Comparison of ENCODE assay signal across 20 cellular contexts in the genomic region with DNA sequence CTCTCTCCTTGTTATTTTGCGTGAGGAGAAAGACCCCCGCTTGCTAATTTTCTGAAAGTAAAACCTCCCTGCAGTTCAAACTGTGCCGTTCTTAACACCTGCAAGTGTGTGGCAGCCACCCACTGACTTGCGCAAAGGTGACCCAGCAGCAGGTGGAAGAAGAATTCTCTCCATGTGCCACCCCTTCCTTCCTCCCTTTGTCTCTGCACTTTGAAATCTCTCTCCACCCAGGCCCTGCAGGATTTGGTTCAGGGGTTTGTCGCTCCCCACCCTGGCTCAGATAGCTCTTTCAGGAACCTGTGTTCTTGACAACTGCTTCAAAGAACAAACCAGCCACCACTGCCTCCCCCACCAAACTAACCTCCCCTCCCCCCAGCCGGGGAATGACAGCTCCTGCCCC. TPM values are rescaled to one million over a fixed set of nuclear protein-coding genes. Genes with fewer than 3 reads are reported as not detected.
DNase-seq lines count a peak whose midpoint lies in the region; ATAC-seq and TF ChIP-seq lines count a peak whose summit lies in the region.
"Had no signal": no experiment of that assay in that cellular context is flagged by ENCODE, and none has a peak within 500 bp of the region (broad histone marks: within the 10 kb centered on the region; RNA-seq: fewer than 3 reads in every experiment).

No MANE protein-coding gene starts in this region.

- H3K9me3 ChIP-seq in colonic mucosa (no peaks in the 10 kb centered on the region), breast epithelium (peaks cover 0 to 3% of the 10 kb centered on the region in 2 donors)
- H3K9me3 ChIP-seq: A549, MG63 had no signal

- peaks cover 21% of the 10 kb centered on the region for H3K36me3 Mint-ChIP-seq in activated naive CD8-positive, alpha-beta T cell
- peaks cover 10% of the 10 kb centered on the region for H3K36me3 Mint-ChIP-seq in activated naive CD8-positive, alpha-beta T cell treated with anti-CD3 and anti-CD28 coated beads, Interleukin-2, amount 50 U/mL, for 24 hours (ENCODE audit: low read depth)
- no peaks in the 10 kb centered on the region for H3K36me3 Mint-ChIP-seq in GM23338 (ENCODE audit: low read depth)
- peaks cover 8 to 52% (median 25%) of the 10 kb centered on the region in 3 donors for H3K36me3 Mint-ChIP-seq in naive thymus-derived CD8-positive, alpha-beta T cell

- H3K4me1 ChIP-seq in GM23338 (ENCODE audit: insufficient read depth) (peaks cover 24% of the 10 kb centered on the region), colonic mucosa (no peaks in the 10 kb centered on the region), breast epithelium (no peaks in the 10 kb centered on the region)
- H3K4me1 ChIP-seq: A549, SJCRH30 had no signal

- H4K20me1 ChIP-seq in GM23338 (replicated peaks; ENCODE audit: insufficient read depth): no peaks in the 10 kb centered on the region

- no peak overlapping the region for H3K4me3 Mint-ChIP-seq in activated naive CD8-positive, alpha-beta T cell
- no peak overlapping the region for H3K4me3 Mint-ChIP-seq in activated naive CD8-positive, alpha-beta T cell treated with anti-CD3 and anti-CD28 coated beads, Interleukin-2, amount 50 U/mL, for 24 hours
- no peak overlapping the region for H3K4me3 Mint-ChIP-seq in GM23338
- peak overlapping the region in 4 of 10 donors; percentile 11 to 51 (median 37) for H3K4me3 Mint-ChIP-seq in naive thymus-derived CD8-positive, alpha-beta T cell

- no peaks in the 10 kb centered on the region for H3K27me3 Mint-ChIP-seq in activated naive CD8-positive, alpha-beta T cell
- no peaks in the 10 kb centered on the region for H3K27me3 Mint-ChIP-seq in activated naive CD8-positive, alpha-beta T cell treated with anti-CD3 and anti-CD28 coated beads, Interleukin-2, amount 50 U/mL, for 24 hours
- H3K27me3 Mint-ChIP-seq in GM23338 (ENCODE audit: insufficient read depth, low read depth, poor library complexity): peaks cover 17% of the 10 kb centered on the region
- H3K27me3 Mint-ChIP-seq in naive thymus-derived CD8-positive, alpha-beta T cell: no peaks in the 10 kb centered on the region

- TF ChIP-seq CTCF in GM23338 (conservative IDR thresholded peaks at IDR 0.05; ENCODE audit: low read depth in 2 of 2) (no peak), colonic mucosa (IDR thresholded peaks at IDR 0.05) (no peak), breast epithelium (IDR thresholded peaks at IDR 0.05) (no peak), GM10266 (IDR thresholded peaks at IDR 0.05; ENCODE audit: control insufficient read depth, insufficient read depth, low read depth, missing control alignments) (no peak)

- H3K27ac Mint-ChIP-seq in activated naive CD8-positive, alpha-beta T cell: peak overlapping the region; percentile 17
- no peak overlapping the region for H3K27ac Mint-ChIP-seq in activated naive CD8-positive, alpha-beta T cell treated with anti-CD3 and anti-CD28 coated beads, Interleukin-2, amount 50 U/mL, for 24 hours
- peak overlapping the region; percentile 3; the same call in 1 of the 2 replicates for H3K27ac Mint-ChIP-seq in GM23338
- peak overlapping the region; percentile 67 to 90 (median 80) for H3K27ac Mint-ChIP-seq in naive thymus-derived CD8-positive, alpha-beta T cell

- TF ChIP-seq POLR2A in breast epithelium (IDR thresholded peaks at IDR 0.05): no peak

- DNase-seq in activated naive CD8-positive, alpha-beta T cell treated with anti-CD3 and anti-CD28 coated beads, Interleukin-2, amount 50 U/mL, for 24 hours: no peak
- DNase-seq in GM23338 (ENCODE audit: low spot score): no peak
- DNase-seq in colonic mucosa: peak; percentile 15
- peak in 4 of 10 donors; percentile 14 to 32 (median 22) for DNase-seq in naive thymus-derived CD8-positive, alpha-beta T cell
- DNase-seq in breast epithelium (ENCODE audit: low spot score in 2 of 2): no peak
- no peak for DNase-seq in GM10266 (ENCODE audit: extremely low spot score)
- DNase-seq: DMS79, GOT3, MG63, NCI-H1092, NCI-H146, NCI-H2081, NCI-H748 treated with DMSO at 0.1 percent for 48 hours, OCI-M1, SJCRH30 had no signal

- H3K4me2 ChIP-seq in GM23338: peak overlapping the region; percentile 38; the same call in 1 of the 2 replicates
- H3K4me2 ChIP-seq: A549 had no signal

- peaks cover 32% of the 10 kb centered on the region for H3K4me1 Mint-ChIP-seq in activated naive CD8-positive, alpha-beta T cell (ENCODE audit: low read depth)
- H3K4me1 Mint-ChIP-seq in activated naive CD8-positive, alpha-beta T cell treated with anti-CD3 and anti-CD28 coated beads, Interleukin-2, amount 50 U/mL, for 24 hours: peaks cover 25% of the 10 kb centered on the region
- peaks cover 36% of the 10 kb centered on the region for H3K4me1 Mint-ChIP-seq in GM23338
- H3K4me1 Mint-ChIP-seq in naive thymus-derived CD8-positive, alpha-beta T cell: peaks cover 15 to 47% (median 38%) of the 10 kb centered on the region in 4 donors

- H3K9me3 Mint-ChIP-seq in activated naive CD8-positive, alpha-beta T cell (ENCODE audit: low read depth): peaks cover 6% of the 10 kb centered on the region
- peaks cover 1% of the 10 kb centered on the region for H3K9me3 Mint-ChIP-seq in activated naive CD8-positive, alpha-beta T cell treated with anti-CD3 and anti-CD28 coated beads, Interleukin-2, amount 50 U/mL, for 24 hours
- no peaks in the 10 kb centered on the region; the same call in 2 of the 3 replicates for H3K9me3 Mint-ChIP-seq in GM23338
- peaks cover 0 to 9% (median 5%) of the 10 kb centered on the region in 9 donors for H3K9me3 Mint-ChIP-seq in naive thymus-derived CD8-positive, alpha-beta T cell

- H3K27ac ChIP-seq in GM23338 (ENCODE audit: low read depth): no peak overlapping the region
- H3K27ac ChIP-seq in colonic mucosa: no peak overlapping the region
- H3K27ac ChIP-seq in breast epithelium: no peak overlapping the region
- H3K27ac ChIP-seq: A549, SJCRH30 had no signal

- no peak overlapping the region for H3K9ac ChIP-seq in colonic mucosa (ENCODE audit: low read depth in 2 of 2, low read length in 2 of 2)

- POLR2A ChIA-PET in naive thymus-derived CD8-positive, alpha-beta T cell (lab: Charles Lee): interaction anchor here (1.0 to 2.0 kb wide), 3 partner anchors 40 to 173 kb away, joined by 3 to 13 read pairs (median 9); partner anchors contain the start of gene ATP5F1E

- ATAC-seq in activated naive CD8-positive, alpha-beta T cell treated with anti-CD3 and anti-CD28 coated beads, Interleukin-2, amount 50 U/mL, for 24 hours: no peak
- no peak for ATAC-seq in GM23338
- ATAC-seq in naive thymus-derived CD8-positive, alpha-beta T cell: peak in 1 of 2 donors; percentile 45
- ATAC-seq in GM18858 (IDR thresholded peaks at IDR 0.05; ENCODE audit: unreplicated experiment): no peak
- ATAC-seq: A549, HepG2 had no signal

- H3K36me3 ChIP-seq in GM23338 (ENCODE audit: insufficient read depth): no peaks in the 10 kb centered on the region
- H3K36me3 ChIP-seq in colonic mucosa: no peaks in the 10 kb centered on the region
- H3K36me3 ChIP-seq in breast epithelium: peaks cover 1% of the 10 kb centered on the region
- H3K36me3 ChIP-seq: MG63, SJCRH30 had no signal

- H3F3A ChIP-seq in GM23338 (replicated peaks; ENCODE audit: low read depth): no peaks in the 10 kb centered on the region

- H3K4me3 ChIP-seq in GM23338 (no peak overlapping the region), colonic mucosa (no peak overlapping the region), breast epithelium (no peak overlapping the region)
- H3K4me3 ChIP-seq: A549, MG63, SJCRH30 had no signal

- H2AFZ ChIP-seq in GM23338: peak overlapping the region; percentile 76

- H3K9me2 ChIP-seq in GM23338 (ENCODE audit: insufficient read depth): peaks cover 5% of the 10 kb centered on the region; the same call in 1 of the 2 replicates

- H3K79me2 ChIP-seq in GM23338 (replicated peaks; ENCODE audit: insufficient read depth): no peaks in the 10 kb centered on the region

- no peaks in the 10 kb centered on the region for H3K27me3 ChIP-seq in GM23338 (ENCODE audit: insufficient read depth)
- H3K27me3 ChIP-seq in colonic mucosa: no peaks in the 10 kb centered on the region
- H3K27me3 ChIP-seq in breast epithelium: peaks cover 0 to 12% of the 10 kb centered on the region in 2 donors
- H3K27me3 ChIP-seq: SJCRH30 had no signal

- intact Hi-C loops in colonic mucosa (cut with DNase I) (loop anchor here (5.0 kb wide), 1 partner anchor 118 kb away; no protein-coding TSS in a partner anchor), breast epithelium (cut with DNase I; ENCODE audit: low total_unique reads) (no loop called here)

TF ChIP-seq in GM23338, 12 proteins besides CTCF, POLR2A, EP300 and RAD21 (continues in another document):
- TF ChIP-seq ZNF114 (CRISPR knock-in tag; IDR thresholded peaks at IDR 0.05): no peak
- TF ChIP-seq STAT1 (IDR thresholded peaks at IDR 0.05; ENCODE audit: unreplicated experiment): no peak
- TF ChIP-seq EZH2phosphoT487 (IDR thresholded peaks at IDR 0.05; ENCODE audit: unreplicated experiment): no peak
- TF ChIP-seq, protein P1, sequence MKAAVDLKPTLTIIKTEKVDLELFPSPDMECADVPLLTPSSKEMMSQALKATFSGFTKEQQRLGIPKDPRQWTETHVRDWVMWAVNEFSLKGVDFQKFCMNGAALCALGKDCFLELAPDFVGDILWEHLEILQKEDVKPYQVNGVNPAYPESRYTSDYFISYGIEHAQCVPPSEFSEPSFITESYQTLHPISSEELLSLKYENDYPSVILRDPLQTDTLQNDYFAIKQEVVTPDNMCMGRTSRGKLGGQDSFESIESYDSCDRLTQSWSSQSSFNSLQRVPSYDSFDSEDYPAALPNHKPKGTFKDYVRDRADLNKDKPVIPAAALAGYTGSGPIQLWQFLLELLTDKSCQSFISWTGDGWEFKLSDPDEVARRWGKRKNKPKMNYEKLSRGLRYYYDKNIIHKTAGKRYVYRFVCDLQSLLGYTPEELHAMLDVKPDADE (IDR thresholded peaks at IDR 0.05): no peak
- no peak for TF ChIP-seq JUNB (IDR thresholded peaks at IDR 0.05; ENCODE audit: unreplicated experiment)

RNA-seq across cellular contexts. Expression of gene ZNF831, which starts 41.4 kb away (rescaled TPM):
- not detected in 2 replicates for total RNA-seq in GM23338 (2014; rRNA removed; shearing (Covaris generic))
- not detected in 2 replicates for polyA plus RNA-seq in GM23338 (2016; fragmentation: Nextera tagmentation; extraction: Ambion mirVana)
- total RNA-seq in colonic mucosa (under 1 TPM; 0.20 to 0.27 TPM), breast epithelium (1 to 10 TPM in 2 of 3 donors, under 1 TPM in 1; 0.48 to 1.6 (median 1.2) TPM)
- 10 to 100 TPM; 28.0 to 29.9 TPM for total RNA-seq in naive thymus-derived CD8-positive, alpha-beta T cell
- 1 to 10 TPM; 5.5 to 6.2 (median 5.9) TPM for polyA plus RNA-seq in naive thymus-derived CD8-positive, alpha-beta T cell
- total RNA-seq: HepG2, RPMI7951 had no signal
- polyA plus RNA-seq: A549, HepG2 had no signal

Comparison
In these comparisons a context has a peak if more than half of its experiments do, and no peak if none do; other contexts are left out.
1. RNA of gene ZNF831, which starts 41.4 kb away (total RNA-seq): 28.0 to 29.9 TPM in naive thymus-derived CD8-positive, alpha-beta T cell; 0.48 to 1.6 TPM in breast epithelium, 0.20 to 0.27 TPM in colonic mucosa and not detected in GM23338; every median in the first group is over 10 times any median in the second.